ENCODE assay signal across 31 cellular contexts in genomic region chr1:166079276-166079675, GRCh38.
"Had no signal": no experiment of that assay in that cellular context is flagged by ENCODE, and none has a peak within 500 bp of the region (broad histone marks: within the 10 kb centered on the region; RNA-seq: fewer than 3 reads in every experiment).

No MANE protein-coding gene starts in this region.

- H3K4me1 Mint-ChIP-seq: memory B cell; naive B cell; neural progenitor cell; stimulated activated effector memory CD8-positive, alpha-beta T cell treated with anti-CD3 and anti-CD28 coated beads, Interleukin-12 subunit alpha, Interleukin-12 subunit beta, amount 100 ng/mL, for 72 hours had no signal

- H3K4me3 Mint-ChIP-seq: immature natural killer cell; memory B cell; natural killer cell; nephron progenitor cell; neural progenitor cell; stimulated activated effector memory CD8-positive, alpha-beta T cell treated with anti-CD3 and anti-CD28 coated beads, Interleukin-12 subunit alpha, Interleukin-12 subunit beta, amount 100 ng/mL, for 72 hours; stimulated activated naive CD8-positive, alpha-beta T cell treated with anti-CD3 and anti-CD28 coated beads, Interleukin-15, Interleukin-2, amounts not matched to agents 100 ng/mL and 50 ng/mL, for 24 hours had no signal

- H3K9me3 ChIP-seq: heart left ventricle, left ventricle myocardium inferior, neutrophil, ovary, prostate gland, sigmoid colon, spleen, suprapubic skin, thoracic aorta, tibial artery, upper lobe of right lung, uterus had no signal

- H3K36me3 ChIP-seq: heart left ventricle, left ventricle myocardium inferior, neural progenitor cell, neutrophil, ovary, prostate gland, sigmoid colon, spleen, suprapubic skin, thoracic aorta, tibial artery, upper lobe of right lung, uterus had no signal

- H3K9me3 Mint-ChIP-seq: natural killer cell; nephron progenitor cell; neural progenitor cell; stimulated activated effector memory CD8-positive, alpha-beta T cell treated with anti-CD3 and anti-CD28 coated beads, Interleukin-12 subunit alpha, Interleukin-12 subunit beta, amount 100 ng/mL, for 72 hours; stimulated activated naive CD8-positive, alpha-beta T cell treated with anti-CD3 and anti-CD28 coated beads, Interleukin-15, Interleukin-2, amounts not matched to agents 100 ng/mL and 50 ng/mL, for 24 hours had no signal

- H3K4me3 ChIP-seq: heart left ventricle, left ventricle myocardium inferior, lung, neural progenitor cell, ovary, prostate gland, sigmoid colon, spleen, suprapubic skin, thoracic aorta, tibial artery, upper lobe of right lung, uterus had no signal

- H3K27me3 ChIP-seq: heart left ventricle, neural progenitor cell, neutrophil, ovary, sigmoid colon, spleen, suprapubic skin, tibial artery, upper lobe of right lung, uterus had no signal

- H3K4me2 ChIP-seq: neural progenitor cell had no signal

- ATAC-seq: heart left ventricle; natural killer cell; right cardiac atrium; stimulated activated effector memory CD8-positive, alpha-beta T cell treated with anti-CD3 and anti-CD28 coated beads, Interleukin-12 subunit alpha, Interleukin-12 subunit beta, amount 100 ng/mL, for 72 hours; upper lobe of right lung had no signal

- DNase-seq: heart left ventricle; hypothalamus; immature natural killer cell; left ventricle myocardium inferior; naive B cell; natural killer cell; nephron progenitor cell; occipital lobe; ovary; posterior cingulate gyrus; retina; right cardiac atrium; sigmoid colon; small intestine; spleen; stimulated activated CD4-positive, alpha-beta T cell treated with anti-CD3 and anti-CD28 coated beads, Interleukin-4, amount 100 ng/mL, for 24 hours; stimulated activated naive CD4-positive, alpha-beta T cell; tibial artery; trophoblast cell; upper lobe of right lung; uterus had no signal

- H3K27ac Mint-ChIP-seq: immature natural killer cell; memory B cell; naive B cell; natural killer cell; nephron progenitor cell; neural progenitor cell; stimulated activated effector memory CD8-positive, alpha-beta T cell treated with anti-CD3 and anti-CD28 coated beads, Interleukin-12 subunit alpha, Interleukin-12 subunit beta, amount 100 ng/mL, for 72 hours had no signal

- H3K27me3 Mint-ChIP-seq: stimulated activated naive CD8-positive, alpha-beta T cell treated with anti-CD3 and anti-CD28 coated beads, Interleukin-15, Interleukin-2, amounts not matched to agents 100 ng/mL and 50 ng/mL, for 24 hours had no signal

- H3K36me3 Mint-ChIP-seq: immature natural killer cell; memory B cell; naive B cell; natural killer cell; neural progenitor cell; stimulated activated effector memory CD8-positive, alpha-beta T cell treated with anti-CD3 and anti-CD28 coated beads, Interleukin-12 subunit alpha, Interleukin-12 subunit beta, amount 100 ng/mL, for 72 hours had no signal

- H3K27ac ChIP-seq: heart left ventricle, left ventricle myocardium inferior, neural progenitor cell, neutrophil, ovary, prostate gland, sigmoid colon, spleen, suprapubic skin, thoracic aorta, tibial artery, upper lobe of right lung, uterus had no signal

- H3K9ac ChIP-seq: neural progenitor cell had no signal

- H3K4me1 ChIP-seq: neural progenitor cell, prostate gland, upper lobe of right lung, uterus had no signal

- H2AFZ ChIP-seq: neural progenitor cell had no signal

- FAIRE-seq: islet of Langerhans, small intestine had no signal
